Comparison of ENCODE assay signal across 8 cellular contexts in the genomic region with DNA sequence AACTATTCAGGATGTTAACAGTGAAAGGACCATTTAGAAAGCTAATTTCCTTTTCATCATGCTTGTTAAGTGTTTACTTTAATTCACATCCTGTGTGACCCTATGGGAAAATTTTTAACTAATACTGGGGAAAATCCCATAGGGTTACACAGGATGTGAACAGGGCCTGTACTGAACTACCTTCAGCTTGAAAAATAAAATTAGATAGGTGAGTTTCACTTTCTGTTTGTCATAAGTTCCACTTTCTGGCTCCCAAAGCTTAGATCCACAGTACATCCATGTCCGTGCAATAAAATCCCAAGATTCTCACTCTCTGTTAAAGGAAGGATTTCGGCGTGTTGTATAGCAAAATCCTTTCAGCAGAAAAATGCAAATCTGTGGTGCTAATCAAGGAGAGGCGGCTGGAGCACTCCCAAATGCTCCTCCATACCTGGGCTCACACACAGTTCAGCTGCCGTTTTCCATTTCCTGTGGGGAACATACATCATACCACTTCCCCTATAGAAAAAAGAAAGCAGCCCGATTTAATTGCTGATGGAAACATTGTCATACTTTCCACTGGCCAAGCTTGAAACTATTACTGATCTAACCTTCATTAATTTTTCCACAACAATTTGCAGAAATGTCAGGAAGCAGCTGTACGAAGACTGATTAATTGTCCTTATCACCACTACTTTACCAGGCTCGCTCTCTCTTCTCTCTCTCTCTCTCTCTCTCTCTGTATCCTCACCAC.
A peak's percentile ranks its signal among the peaks of the same experiment; 100 is the strongest.
DNase-seq lines count a peak whose midpoint lies in the region; TF ChIP-seq lines count a peak whose summit lies in the region.

No MANE protein-coding gene starts in this region.

- peaks cover 0 to 38% of the 10 kb centered on the region in 2 donors for H3K4me1 ChIP-seq in right atrium auricular region

- in situ Hi-C loops in GM13976 (cut with MboI; ENCODE audit: low sequenced_read_pairs, unreplicated experiment): no loop called here

- no peaks in the 10 kb centered on the region for H3K27me3 ChIP-seq in right atrium auricular region

- DNase-seq in GM13976 (ENCODE audit: low spot score) (peak; percentile 40), HCEC 1CT (peak; percentile 22), MV-4-11 (lab: John Stamatoyannopoulos, UW) (peak; percentile 3), right atrium auricular region (ENCODE audit: low spot score) (no peak), cortex of kidney (lab: John Stamatoyannopoulos, UW) (no peak), HuH-7 (ENCODE audit: low spot score) (no peak)
- DNase-seq in activated T-cell treated with anti-CD3 and anti-CD28 coated beads, Interleukin-2, amount 50 U/mL, for 48 hours: peak; percentile 54 to 59
- DNase-seq in stimulated activated CD4-positive, alpha-beta T cell treated with anti-CD3 and anti-CD28 coated beads, Interleukin-2, amount 100 ng/mL, for 24 hours: peak; percentile 48 to 51

- peak overlapping the region; percentile 57 to 73 for H3K27ac ChIP-seq in right atrium auricular region

- no peak for TF ChIP-seq CTCF in GM13976 (IDR thresholded peaks at IDR 0.05; ENCODE audit: borderline replicate concordance, control extremely low read depth, extremely low read depth, insufficient read depth, missing control alignments)
- no peak for TF ChIP-seq CTCF in right atrium auricular region (IDR thresholded peaks at IDR 0.05)

- H3K4me3 ChIP-seq in right atrium auricular region: peak overlapping the region; percentile 14 to 37

- H3K36me3 ChIP-seq in right atrium auricular region: no peaks in the 10 kb centered on the region

- H3K9me3 ChIP-seq in right atrium auricular region: no peaks in the 10 kb centered on the region

Comparison
In these comparisons a context has a peak if more than half of its experiments do, and no peak if none do; other contexts are left out.
1. DNase-seq: peak in GM13976 (single experiment), HCEC 1CT (single experiment), MV-4-11 (single experiment), activated T-cell treated with anti-CD3 and anti-CD28 coated beads, Interleukin-2, amount 50 U/mL, for 48 hours (2 of 2) and stimulated activated CD4-positive, alpha-beta T cell treated with anti-CD3 and anti-CD28 coated beads, Interleukin-2, amount 100 ng/mL, for 24 hours (2 of 2); none in right atrium auricular region (single experiment), cortex of kidney (single experiment) and HuH-7 (single experiment).